ENCODE assay signal across 8 cellular contexts in genomic region chr12:94208433-94208921, GRCh38.
DNase-seq lines count a peak whose midpoint lies in the region; ATAC-seq and TF ChIP-seq lines count a peak whose summit lies in the region.

No MANE protein-coding gene starts in this region.

- peak overlapping the region; percentile 50 for H3K4me3 ChIP-seq in GM06990 (replicated peaks; ENCODE audit: low read depth, low read length)

- H3K4me1 Mint-ChIP-seq in chondrocyte (ENCODE audit: low read depth), result peaks cover 45% of the 10 kb centered on the region

- peak overlapping the region; percentile 86 for H3K27ac Mint-ChIP-seq in chondrocyte (ENCODE audit: unreplicated experiment)

- no peak for TF ChIP-seq CTCF in GM06990 (IDR thresholded peaks at IDR 0.05; ENCODE audit: insufficient read depth, low read length, poor library complexity, severe bottlenecking)
- TF ChIP-seq CTCF in chondrocyte (IDR thresholded peaks at IDR 0.05), result no peak

- peak; percentile 30 for ATAC-seq in GM21447 (IDR thresholded peaks at IDR 0.05; ENCODE audit: unreplicated experiment)

- H3K27me3 ChIP-seq in GM06990 (replicated peaks; ENCODE audit: control insufficient read depth, insufficient read depth, low read length), result no peaks in the 10 kb centered on the region

- peaks cover 4% of the 10 kb centered on the region for H3K36me3 ChIP-seq in GM06990 (ENCODE audit: control insufficient read depth, insufficient read depth, low read length)

- no peaks in the 10 kb centered on the region for H3K36me3 Mint-ChIP-seq in chondrocyte (ENCODE audit: low read depth)

- no peak for DNase-seq in GM06990 (ENCODE audit: extremely low read depth, insufficient read length)
- DNase-seq in MV-4-11 (lab: John Stamatoyannopoulos, UW), result peak; percentile 65
- DNase-seq in chondrocyte (ENCODE audit: low spot score), result no peak
- DNase-seq in stimulated activated CD4-positive, alpha-beta T cell treated with anti-CD3 and anti-CD28 coated beads, Interleukin-2, amount 100 ng/mL, for 24 hours, result peak; percentile 49 to 57
- DNase-seq in iPS-NIHi7 (ENCODE audit: extremely low spot score), result no peak
- DNase-seq in AML-193 (lab: John Stamatoyannopoulos, UW), result no peak
- no peak for DNase-seq in T-helper 9 cell

- H3K27me3 Mint-ChIP-seq in chondrocyte (ENCODE audit: low read depth), result no peaks in the 10 kb centered on the region

- peaks cover 3% of the 10 kb centered on the region for H3K9me3 Mint-ChIP-seq in chondrocyte (ENCODE audit: low read depth)

- no peak overlapping the region for H3K4me3 Mint-ChIP-seq in chondrocyte (ENCODE audit: unreplicated experiment)

Comparison
In these comparisons a context has a peak if more than half of its experiments do, and no peak if none do; other contexts are left out.
1. DNase-seq: peak in MV-4-11 (single experiment) and stimulated activated CD4-positive, alpha-beta T cell treated with anti-CD3 and anti-CD28 coated beads, Interleukin-2, amount 100 ng/mL, for 24 hours (2 of 2); none in GM06990 (single experiment), chondrocyte (single experiment), iPS-NIHi7 (single experiment), AML-193 (0 of 2) and T-helper 9 cell (single experiment).